8 cellular contexts compared by ENCODE assay signal in the genomic region with DNA sequence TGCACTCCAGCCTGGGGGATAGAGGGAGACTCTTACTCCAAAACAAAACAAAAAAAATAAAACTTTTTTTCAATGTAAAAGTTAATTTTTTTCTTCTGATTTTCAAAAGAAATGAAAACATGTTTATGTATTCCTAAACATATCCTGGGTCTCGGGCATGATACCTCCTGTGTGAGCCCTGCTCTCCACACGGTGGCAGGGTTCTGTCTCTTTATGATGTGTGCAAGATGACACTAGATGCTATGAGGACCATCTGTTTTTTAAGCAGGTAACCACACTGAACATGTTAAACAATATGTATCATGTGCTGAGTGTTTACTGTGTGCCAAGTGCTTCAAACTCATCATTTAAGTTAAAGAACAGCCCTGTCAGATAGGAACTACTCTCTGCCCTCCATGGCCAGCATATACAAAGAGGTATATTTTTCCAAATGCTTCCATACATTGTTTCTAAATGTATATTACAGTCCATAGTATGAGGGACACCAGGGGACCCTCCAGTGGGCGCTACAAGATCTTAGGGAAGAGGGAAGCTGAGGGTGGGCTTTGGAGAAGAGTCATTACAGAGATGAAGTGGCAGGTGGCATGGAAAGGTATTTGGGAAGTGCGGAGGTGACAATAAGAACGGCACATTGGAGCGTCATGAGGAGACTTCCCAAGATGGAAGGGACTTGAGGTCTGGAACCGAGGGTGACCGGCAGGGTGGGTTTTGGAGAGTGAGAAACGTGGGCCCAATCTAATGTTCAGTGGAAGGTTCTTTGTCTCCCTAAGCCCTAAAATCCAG. TPM values are rescaled to one million over a fixed set of nuclear protein-coding genes. Genes with fewer than 3 reads are reported as not detected.
DNase-seq lines count a peak whose midpoint lies in the region; ATAC-seq and TF ChIP-seq lines count a peak whose summit lies in the region.

No MANE protein-coding gene starts in this region.

- no peaks in the 10 kb centered on the region for H3K36me3 Mint-ChIP-seq in activated CD4-positive, alpha-beta memory T cell treated with anti-CD3 and anti-CD28 coated beads, Interleukin-2, amount 10 ng/mL, durations not matched to agents 7 days and 5 days (ENCODE audit: low read depth)
- no peaks in the 10 kb centered on the region for H3K36me3 Mint-ChIP-seq in nephron (ENCODE audit: low read depth)

- ATAC-seq in GM19351 (IDR thresholded peaks at IDR 0.05; ENCODE audit: unreplicated experiment) (peak; percentile 58), Right ventricle myocardium inferior (no peak)

- CTCF ChIA-PET in activated CD4-positive, alpha-beta memory T cell treated with anti-CD3 and anti-CD28 coated beads, Interleukin-2, amount 10 ng/mL, durations not matched to agents 7 days and 5 days (lab: Charles Lee) = interaction anchor here (0.8 to 13.3 kb wide), 15 partner anchors 11 to 348 kb away, joined by 3 to 216 read pairs (median 6); partner anchors contain the start of gene NEK9

- H3K4me1 Mint-ChIP-seq in activated CD4-positive, alpha-beta memory T cell treated with anti-CD3 and anti-CD28 coated beads, Interleukin-2, amount 10 ng/mL, durations not matched to agents 7 days and 5 days = peaks cover 25% of the 10 kb centered on the region
- H3K4me1 Mint-ChIP-seq in nephron = peaks cover 36% of the 10 kb centered on the region

- no peak overlapping the region for H3K4me3 Mint-ChIP-seq in activated CD4-positive, alpha-beta memory T cell treated with anti-CD3 and anti-CD28 coated beads, Interleukin-2, amount 10 ng/mL, durations not matched to agents 7 days and 5 days
- H3K4me3 Mint-ChIP-seq in nephron = no peak overlapping the region

- intact Hi-C loops in posterior vena cava (cut with DNase I) (loop anchor here in 1 of 2 donors (5.0 kb wide), 1 partner anchor 180 kb away; no protein-coding TSS in a partner anchor), Right ventricle myocardium inferior (cut with DNase I) (loop anchor here (1.0 to 10.0 kb wide), 3 partner anchors 122 to 348 kb away; no protein-coding TSS in a partner anchor)

- peak; percentile 33 to 55 (median 40) for TF ChIP-seq CTCF in nephron (IDR thresholded peaks at IDR 0.05; ENCODE audit: unreplicated experiment in 3 of 3)

- DNase-seq in COR-L47 (lab: John Stamatoyannopoulos, UW) (peak; percentile 57), NCI-H2029 treated with DMSO at 0.1 percent for 48 hours (lab: John Stamatoyannopoulos, UW) (peak; percentile 10), kidney glomerular epithelial cell (lab: John Stamatoyannopoulos, UW) (no peak), posterior vena cava (ENCODE audit: low spot score) (no peak), Right ventricle myocardium inferior (ENCODE audit: missing footprints) (no peak)
- DNase-seq in activated CD4-positive, alpha-beta memory T cell treated with anti-CD3 and anti-CD28 coated beads, Interleukin-2, amount 10 ng/mL, durations not matched to agents 7 days and 5 days = peak; percentile 55

- no peaks in the 10 kb centered on the region for H3K27me3 Mint-ChIP-seq in activated CD4-positive, alpha-beta memory T cell treated with anti-CD3 and anti-CD28 coated beads, Interleukin-2, amount 10 ng/mL, durations not matched to agents 7 days and 5 days
- peaks cover 14% of the 10 kb centered on the region for H3K27me3 Mint-ChIP-seq in nephron (ENCODE audit: low read depth)

- no peak overlapping the region for H3K27ac Mint-ChIP-seq in activated CD4-positive, alpha-beta memory T cell treated with anti-CD3 and anti-CD28 coated beads, Interleukin-2, amount 10 ng/mL, durations not matched to agents 7 days and 5 days
- peak overlapping the region; percentile 8 to 20 (median 8) for H3K27ac Mint-ChIP-seq in nephron

- POLR2A ChIA-PET in activated CD4-positive, alpha-beta memory T cell treated with anti-CD3 and anti-CD28 coated beads, Interleukin-2, amount 10 ng/mL, durations not matched to agents 7 days and 5 days (lab: Charles Lee) = interaction anchor here (1.0 kb wide), 1 partner anchor 180 kb away, joined by 4 read pairs; no protein-coding TSS in a partner anchor

- no peaks in the 10 kb centered on the region for H3K9me3 Mint-ChIP-seq in activated CD4-positive, alpha-beta memory T cell treated with anti-CD3 and anti-CD28 coated beads, Interleukin-2, amount 10 ng/mL, durations not matched to agents 7 days and 5 days
- H3K9me3 Mint-ChIP-seq in nephron = no peaks in the 10 kb centered on the region

RNA-seq across cellular contexts. Expression of gene FOS, which starts 28.5 kb away (rescaled TPM):
- 10 to 100 TPM; 49.7 to 53.5 TPM for total RNA-seq in activated CD4-positive, alpha-beta memory T cell treated with anti-CD3 and anti-CD28 coated beads, Interleukin-2, amount 10 ng/mL, durations not matched to agents 7 days and 5 days
- total RNA-seq in posterior vena cava = 100 to 1,000 TPM; 485 to 992 TPM
- 9.5 TPM for total RNA-seq in Right ventricle myocardium inferior

Comparison
In these comparisons a context has a peak if more than half of its experiments do, and no peak if none do; other contexts are left out.
1. DNase-seq: peak in COR-L47 (single experiment), NCI-H2029 treated with DMSO at 0.1 percent for 48 hours (single experiment) and activated CD4-positive, alpha-beta memory T cell treated with anti-CD3 and anti-CD28 coated beads, Interleukin-2, amount 10 ng/mL, durations not matched to agents 7 days and 5 days (single experiment); none in kidney glomerular epithelial cell (single experiment), posterior vena cava (single experiment) and Right ventricle myocardium inferior (single experiment).
2. RNA of gene FOS, which starts 28.5 kb away (total RNA-seq): 485 to 992 TPM in posterior vena cava; 49.7 to 53.5 TPM in activated CD4-positive, alpha-beta memory T cell treated with anti-CD3 and anti-CD28 coated beads, Interleukin-2, amount 10 ng/mL, durations not matched to agents 7 days and 5 days and 9.5 TPM in Right ventricle myocardium inferior (single experiment); every median in the first group is over 4 times any median in the second.